27 cellular contexts compared by ENCODE assay signal in the genomic region with DNA sequence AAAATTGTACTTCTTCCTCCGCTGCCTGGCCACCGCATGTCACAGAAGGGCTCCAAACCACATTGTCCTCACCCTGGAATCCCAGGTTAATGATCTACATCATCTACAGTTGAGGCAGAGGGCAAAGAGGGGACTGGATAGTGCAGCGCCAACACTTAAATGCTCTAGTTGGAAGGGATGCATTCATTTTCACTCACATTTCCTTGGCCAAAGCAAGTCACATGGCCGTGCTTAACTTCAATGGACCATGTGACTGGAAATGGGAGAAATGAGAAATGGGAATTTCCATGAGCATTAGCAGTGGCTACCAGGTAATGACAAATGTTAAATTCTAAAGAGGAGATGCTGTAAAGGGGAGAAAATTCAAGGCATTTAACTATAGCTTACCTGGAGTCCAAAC.
"Had no signal": no experiment of that assay in that cellular context is flagged by ENCODE, and none has a peak within 500 bp of the region (broad histone marks: within the 10 kb centered on the region; RNA-seq: fewer than 3 reads in every experiment).

No MANE protein-coding gene starts in this region.

- H3K36me3 ChIP-seq: left lung, lower lobe of right lung, pancreas, prostate gland, sigmoid colon, spleen, suprapubic skin, thoracic aorta, tibial artery, upper lobe of right lung had no signal

- H3K4me1 ChIP-seq: left lung, lower lobe of right lung, pancreas, sigmoid colon, spleen, suprapubic skin, tibial artery, upper lobe of right lung had no signal

- FAIRE-seq: islet of Langerhans, kidney, pancreas, small intestine, urothelium cell line had no signal

- H3K27ac ChIP-seq: left lung, lower lobe of right lung, pancreas, prostate gland, sigmoid colon, spleen, suprapubic skin, thoracic aorta, tibial artery, upper lobe of right lung had no signal

- H3K9me3 ChIP-seq: left lung, lower lobe of right lung, pancreas, prostate gland, sigmoid colon, spleen, suprapubic skin, thoracic aorta, tibial artery, upper lobe of right lung had no signal

- ATAC-seq: left lung; lower lobe of right lung; naive thymus-derived CD8-positive, alpha-beta T cell; right cardiac atrium; stimulated activated effector memory CD8-positive, alpha-beta T cell treated with anti-CD3 and anti-CD28 coated beads, Interleukin-12 subunit alpha, Interleukin-12 subunit beta, amount 100 ng/mL, for 72 hours had no signal

- H3K27me3 ChIP-seq: left lung, pancreas, sigmoid colon, tibial artery, upper lobe of right lung had no signal

- H3K4me3 ChIP-seq: left lung, lower lobe of right lung, pancreas, prostate gland, sigmoid colon, spleen, suprapubic skin, thoracic aorta, tibial artery, upper lobe of right lung had no signal

- DNase-seq: hypothalamus; immature natural killer cell; kidney; left colon; left lung; lower lobe of right lung; mammary epithelial cell; mesenchymal stem cell; naive thymus-derived CD8-positive, alpha-beta T cell; nucleus accumbens; posterior cingulate gyrus; retina; right cardiac atrium; sigmoid colon; small intestine; spleen; stimulated activated CD4-positive, alpha-beta T cell treated with anti-CD3 and anti-CD28 coated beads, Interleukin-4, amount 100 ng/mL, for 24 hours; stimulated activated naive CD4-positive, alpha-beta T cell; tibial artery; upper lobe of right lung had no signal
